Comparison of ENCODE assay signal across 15 cellular contexts in the genomic region with DNA sequence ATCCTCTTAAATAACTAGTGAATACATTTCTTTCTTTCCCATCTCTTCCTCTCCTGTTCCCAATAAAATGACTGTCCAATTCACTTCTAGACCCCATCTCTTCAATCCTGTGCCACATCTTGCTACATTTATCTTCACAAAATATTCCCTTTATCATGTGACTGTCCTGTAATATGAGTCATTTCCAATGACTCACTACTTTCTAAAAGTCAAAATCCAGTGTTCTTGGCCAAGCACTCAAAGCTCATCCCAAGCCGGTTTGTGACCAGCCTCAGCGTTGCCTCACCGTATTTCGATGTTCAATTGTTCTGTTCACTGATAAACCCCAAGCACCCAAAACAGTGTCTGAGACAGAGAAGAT.
DNase-seq lines count a peak whose midpoint lies in the region; ATAC-seq, FAIRE-seq and TF ChIP-seq lines count a peak whose summit lies in the region.
"Had no signal": no experiment of that assay in that cellular context is flagged by ENCODE, and none has a peak within 500 bp of the region (broad histone marks: within the 10 kb centered on the region; RNA-seq: fewer than 3 reads in every experiment).

No MANE protein-coding gene starts in this region.

- H3K9me1 ChIP-seq in K562 (ENCODE audit: control insufficient read depth, insufficient read depth, low read length): no peaks in the 10 kb centered on the region

- no peak for TF ChIP-seq EP300 in K562 (IDR thresholded peaks at IDR 0.05; ENCODE audit: low read length)

- no peaks in the 10 kb centered on the region for H3K36me3 Mint-ChIP-seq in HFFc6 (ENCODE audit: low read depth)
- H3K36me3 Mint-ChIP-seq in activated naive CD4-positive, alpha-beta T cell treated with anti-CD3 and anti-CD28 coated beads, Interleukin-2, amount 10 ng/mL, durations not matched to agents 7 days and 5 days: no peaks in the 10 kb centered on the region
- H3K36me3 Mint-ChIP-seq: activated naive CD8-positive, alpha-beta T cell treated with anti-CD3 and anti-CD28 coated beads, Interleukin-2, amount 10 ng/mL, durations not matched to agents 7 days and 5 days; naive B cell had no signal

- H3K9me3 ChIP-seq in K562 (replicated peaks; ENCODE audit: control insufficient read depth, insufficient read depth, low read depth, low read length) (no peaks in the 10 kb centered on the region), right atrium auricular region (no peaks in the 10 kb centered on the region), smooth muscle cell (replicated peaks; ENCODE audit: low read depth) (no peaks in the 10 kb centered on the region), kidney (ENCODE audit: control insufficient read depth in 1 of 2, low read length in 2 of 2) (no peaks in the 10 kb centered on the region)
- H3K9me3 ChIP-seq: tibial artery had no signal

- H3K27ac Mint-ChIP-seq in HFFc6: peak overlapping the region; percentile 1
- H3K27ac Mint-ChIP-seq in activated naive CD4-positive, alpha-beta T cell treated with anti-CD3 and anti-CD28 coated beads, Interleukin-2, amount 10 ng/mL, durations not matched to agents 7 days and 5 days: no peak overlapping the region
- H3K27ac Mint-ChIP-seq: activated naive CD8-positive, alpha-beta T cell treated with anti-CD3 and anti-CD28 coated beads, Interleukin-2, amount 10 ng/mL, durations not matched to agents 7 days and 5 days; naive B cell had no signal

- intact Hi-C loops in K562 (cut with micrococcal nuclease): no loop called here
- intact Hi-C loops in kidney (cut with DNase I): no loop called here

- CTCF ChIA-PET in K562 (lab: Yijun Ruan, JAX; ENCODE audit: low intra/inter-chr PET ratio): no interaction called here
- CTCF ChIA-PET in activated naive CD4-positive, alpha-beta T cell treated with anti-CD3 and anti-CD28 coated beads, Interleukin-2, amount 10 ng/mL, durations not matched to agents 7 days and 5 days (lab: Charles Lee): no interaction called here

- peak; percentile 43; the same call in 1 of the 3 replicates for ATAC-seq in K562
- ATAC-seq in HG03108 (IDR thresholded peaks at IDR 0.05; ENCODE audit: unreplicated experiment): no peak
- no peak for ATAC-seq in HG02852 (IDR thresholded peaks at IDR 0.05; ENCODE audit: unreplicated experiment)

- peaks cover 2% of the 10 kb centered on the region; the same call in 1 of the 2 replicates for H3K27me3 Mint-ChIP-seq in HFFc6 (ENCODE audit: insufficient read depth)
- H3K27me3 Mint-ChIP-seq in activated naive CD4-positive, alpha-beta T cell treated with anti-CD3 and anti-CD28 coated beads, Interleukin-2, amount 10 ng/mL, durations not matched to agents 7 days and 5 days: peaks cover 17% of the 10 kb centered on the region

- H3K4me1 Mint-ChIP-seq in HFFc6 (ENCODE audit: low read depth): peaks cover 55% of the 10 kb centered on the region
- peaks cover 6% of the 10 kb centered on the region for H3K4me1 Mint-ChIP-seq in activated naive CD4-positive, alpha-beta T cell treated with anti-CD3 and anti-CD28 coated beads, Interleukin-2, amount 10 ng/mL, durations not matched to agents 7 days and 5 days
- H3K4me1 Mint-ChIP-seq: naive B cell had no signal

- H2AFZ ChIP-seq in K562 (ENCODE audit: low read depth, low read length) (no peak overlapping the region), smooth muscle cell (ENCODE audit: low read depth) (no peak overlapping the region)

- H3F3A ChIP-seq in smooth muscle cell (ENCODE audit: low read depth): no peaks in the 10 kb centered on the region

- WGBS in K562 (ENCODE audit: insufficient coverage, low coverage, missing lambda C conversion rate): 0% methylated on average over 4 of the region's 4 CpGs
- WGBS in smooth muscle cell (ENCODE audit: low lambda C conversion rate): 64% methylated on average over 4 of the region's 4 CpGs

- H3K36me3 ChIP-seq in K562 (ENCODE audit: control insufficient read depth, insufficient read depth, low read length) (no peaks in the 10 kb centered on the region), right atrium auricular region (no peaks in the 10 kb centered on the region), smooth muscle cell (ENCODE audit: low read depth) (no peaks in the 10 kb centered on the region), kidney (ENCODE audit: control insufficient read depth in 1 of 2, insufficient read depth in 2 of 2, low read length in 2 of 2) (no peaks in the 10 kb centered on the region)
- H3K36me3 ChIP-seq: tibial artery had no signal

- H3K9me3 Mint-ChIP-seq in HFFc6: no peaks in the 10 kb centered on the region
- H3K9me3 Mint-ChIP-seq in activated naive CD4-positive, alpha-beta T cell treated with anti-CD3 and anti-CD28 coated beads, Interleukin-2, amount 10 ng/mL, durations not matched to agents 7 days and 5 days: no peaks in the 10 kb centered on the region
- H3K9me3 Mint-ChIP-seq: activated naive CD8-positive, alpha-beta T cell treated with anti-CD3 and anti-CD28 coated beads, Interleukin-2, amount 10 ng/mL, durations not matched to agents 7 days and 5 days had no signal

- in situ Hi-C loops in K562 (cut with MboI): no loop called here

- no peak overlapping the region for H3K4me3 Mint-ChIP-seq in HFFc6
- no peak overlapping the region for H3K4me3 Mint-ChIP-seq in activated naive CD4-positive, alpha-beta T cell treated with anti-CD3 and anti-CD28 coated beads, Interleukin-2, amount 10 ng/mL, durations not matched to agents 7 days and 5 days
- H3K4me3 Mint-ChIP-seq: activated naive CD8-positive, alpha-beta T cell treated with anti-CD3 and anti-CD28 coated beads, Interleukin-2, amount 10 ng/mL, durations not matched to agents 7 days and 5 days; naive B cell had no signal

- H4K20me1 ChIP-seq in K562 (replicated peaks; ENCODE audit: control insufficient read depth, insufficient read depth, low read length) (peaks cover 3% of the 10 kb centered on the region), smooth muscle cell (ENCODE audit: low read depth) (peaks cover 61% of the 10 kb centered on the region)

- POLR2A ChIA-PET in K562 (lab: Yijun Ruan, JAX): no interaction called here

- H3K27me3 ChIP-seq in K562 (ENCODE audit: control insufficient read depth in 2 of 2, insufficient read depth in 2 of 2, low read length in 2 of 2): no peaks in the 10 kb centered on the region
- H3K27me3 ChIP-seq in right atrium auricular region: no peaks in the 10 kb centered on the region
- no peaks in the 10 kb centered on the region for H3K27me3 ChIP-seq in smooth muscle cell (ENCODE audit: low read depth)
- H3K27me3 ChIP-seq: tibial artery had no signal

- no TSS peak for BruUV-seq in K562 (replicated peaks; lab: Mats Ljungman, UMichigan)

- TF ChIP-seq RAD21 in K562 (CRISPR knock-in tag; conservative IDR thresholded peaks at IDR 0.05 in 1 of 2, IDR thresholded peaks at IDR 0.05 in 1 of 2): no peak

- no peak overlapping the region for H3K4me2 ChIP-seq in K562 (ENCODE audit: insufficient read depth, low read length)
- H3K4me2 ChIP-seq in smooth muscle cell: peak overlapping the region; percentile 32

- DNase-seq in HFFc6 (peak; percentile 52), K562 (ENCODE audit: extremely low read depth in 1 of 4, low spot score in 3 of 4) (peak in 2 of 4 experiments; percentile 17 to 31), right atrium auricular region (ENCODE audit: low spot score) (peak; percentile 67), smooth muscle cell (lab: John Stamatoyannopoulos, UW; ENCODE audit: unreplicated experiment) (no peak), kidney (no peak)
- no peak for DNase-seq in activated naive CD4-positive, alpha-beta T cell treated with anti-CD3 and anti-CD28 coated beads, Interleukin-2, amount 10 ng/mL, durations not matched to agents 7 days and 5 days
- DNase-seq: activated CD4-positive, alpha-beta T cell treated with anti-CD3 and anti-CD28 coated beads for 48 hours; activated naive CD8-positive, alpha-beta T cell treated with anti-CD3 and anti-CD28 coated beads, Interleukin-2, amount 10 ng/mL, durations not matched to agents 7 days and 5 days; GOT3; naive B cell; NCI-H1436 had no signal

- H3K27ac ChIP-seq in K562 (ENCODE audit: extremely low read depth, low read depth, low read length) (no peak overlapping the region), right atrium auricular region (peak overlapping the region; percentile 1 to 50), smooth muscle cell (ENCODE audit: low read depth) (peak overlapping the region; percentile 45), kidney (ENCODE audit: low read depth in 2 of 2, low read length in 2 of 2) (no peak overlapping the region)
- H3K27ac ChIP-seq: tibial artery had no signal

- H3K9ac ChIP-seq in K562 (ENCODE audit: insufficient read depth in 1 of 2, low read depth in 2 of 2, low read length in 2 of 2) (no peak overlapping the region), smooth muscle cell (ENCODE audit: low read depth) (no peak overlapping the region), kidney (ENCODE audit: low read length in 2 of 2) (no peak overlapping the region)

- H3K79me2 ChIP-seq in K562 (ENCODE audit: control insufficient read depth, insufficient read depth, low read length): no peaks in the 10 kb centered on the region
- H3K79me2 ChIP-seq in smooth muscle cell (ENCODE audit: low read depth): peaks cover 48% of the 10 kb centered on the region

- FAIRE-seq in K562 (lab: Jason Lieb, UNC) (peak; percentile 11), kidney (lab: Jason Lieb, UNC) (no peak)
- FAIRE-seq: D721Med had no signal

- no peak overlapping the region for H3K4me3 ChIP-seq in K562
- H3K4me3 ChIP-seq in right atrium auricular region: no peak overlapping the region
- H3K4me3 ChIP-seq in smooth muscle cell: no peak overlapping the region
- no peak overlapping the region for H3K4me3 ChIP-seq in kidney (ENCODE audit: low read length in 2 of 2)
- H3K4me3 ChIP-seq: tibial artery had no signal

- peaks cover 0 to 7% of the 10 kb centered on the region in 2 experiments; a peak in 2 of 5 replicates for H3K4me1 ChIP-seq in K562 (replicated peaks in 1 of 2; ENCODE audit: control insufficient read depth in 2 of 2, insufficient read depth in 2 of 2, low read length in 2 of 2)
- H3K4me1 ChIP-seq in right atrium auricular region: peaks cover 0 to 61% of the 10 kb centered on the region in 2 donors
- H3K4me1 ChIP-seq in smooth muscle cell (ENCODE audit: low read depth): no peaks in the 10 kb centered on the region
- peaks cover 24 to 36% of the 10 kb centered on the region in 2 donors for H3K4me1 ChIP-seq in kidney (ENCODE audit: control insufficient read depth in 1 of 2, insufficient read depth in 1 of 2, low read depth in 1 of 2, low read length in 2 of 2)

- TF ChIP-seq CTCF in HFFc6 (IDR thresholded peaks at IDR 0.05): no peak
- TF ChIP-seq CTCF in K562 (IDR thresholded peaks at IDR 0.05 in 2 of 3, conservative IDR thresholded peaks at IDR 0.05 in 1 of 3; ENCODE audit: insufficient read depth in 2 of 3, low read depth in 1 of 3, low read length in 3 of 3): no peak
- no peak for TF ChIP-seq CTCF in right atrium auricular region (IDR thresholded peaks at IDR 0.05)
- no peak for TF ChIP-seq CTCF in smooth muscle cell (IDR thresholded peaks at IDR 0.05; ENCODE audit: borderline replicate concordance, insufficient read depth, poor library complexity, severe bottlenecking)
- TF ChIP-seq CTCF in kidney (IDR thresholded peaks at IDR 0.05; ENCODE audit: borderline replicate concordance, extremely low read depth, insufficient read depth): no peak

- TF ChIP-seq POLR2A in K562 (conservative IDR thresholded peaks at IDR 0.05): no peak

TF ChIP-seq in K562, 482 proteins besides CTCF, POLR2A, EP300 and RAD21 (continues in another document):
- TF ChIP-seq SMARCA4 (IDR thresholded peaks at IDR 0.05): peak; percentile 56; the same call in 1 of the 2 replicates

Comparison
In these comparisons a context has a peak if more than half of its experiments do, and no peak if none do; other contexts are left out.
1. DNase-seq: peak in HFFc6 (single experiment) and right atrium auricular region (single experiment); none in smooth muscle cell (single experiment), activated naive CD4-positive, alpha-beta T cell treated with anti-CD3 and anti-CD28 coated beads, Interleukin-2, amount 10 ng/mL, durations not matched to agents 7 days and 5 days (single experiment) and kidney (single experiment).
2. H3K27ac ChIP-seq: peak in right atrium auricular region (2 of 2) and smooth muscle cell (single experiment); none in K562 (single experiment) and kidney (0 of 2).